Comparison of ENCODE assay signal across 1 cellular context in the genomic region with DNA sequence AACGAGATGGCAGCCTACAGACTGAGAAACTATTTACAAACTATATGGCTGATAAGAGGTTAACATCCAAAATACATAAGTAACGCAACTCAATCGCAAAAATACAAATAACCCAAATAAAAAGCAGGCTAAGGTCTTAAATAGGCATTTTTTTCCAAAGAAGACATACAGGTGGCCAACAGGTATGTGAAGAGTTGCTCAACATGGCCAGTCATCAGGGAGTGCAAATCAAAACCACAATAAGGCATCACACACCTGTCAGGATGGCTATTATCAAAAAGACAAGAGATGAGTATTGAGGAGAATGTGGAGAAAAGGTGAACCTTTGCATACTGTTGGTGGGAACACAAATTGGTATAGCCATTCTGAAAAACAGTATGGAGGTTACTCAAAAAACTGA.
TF ChIP-seq lines count a peak whose summit lies in the region.

No MANE protein-coding gene starts in this region.

TF ChIP-seq in GM23338, 12 proteins besides CTCF, POLR2A, EP300 and RAD21 (continued from another document):
- TF ChIP-seq, protein P1, sequence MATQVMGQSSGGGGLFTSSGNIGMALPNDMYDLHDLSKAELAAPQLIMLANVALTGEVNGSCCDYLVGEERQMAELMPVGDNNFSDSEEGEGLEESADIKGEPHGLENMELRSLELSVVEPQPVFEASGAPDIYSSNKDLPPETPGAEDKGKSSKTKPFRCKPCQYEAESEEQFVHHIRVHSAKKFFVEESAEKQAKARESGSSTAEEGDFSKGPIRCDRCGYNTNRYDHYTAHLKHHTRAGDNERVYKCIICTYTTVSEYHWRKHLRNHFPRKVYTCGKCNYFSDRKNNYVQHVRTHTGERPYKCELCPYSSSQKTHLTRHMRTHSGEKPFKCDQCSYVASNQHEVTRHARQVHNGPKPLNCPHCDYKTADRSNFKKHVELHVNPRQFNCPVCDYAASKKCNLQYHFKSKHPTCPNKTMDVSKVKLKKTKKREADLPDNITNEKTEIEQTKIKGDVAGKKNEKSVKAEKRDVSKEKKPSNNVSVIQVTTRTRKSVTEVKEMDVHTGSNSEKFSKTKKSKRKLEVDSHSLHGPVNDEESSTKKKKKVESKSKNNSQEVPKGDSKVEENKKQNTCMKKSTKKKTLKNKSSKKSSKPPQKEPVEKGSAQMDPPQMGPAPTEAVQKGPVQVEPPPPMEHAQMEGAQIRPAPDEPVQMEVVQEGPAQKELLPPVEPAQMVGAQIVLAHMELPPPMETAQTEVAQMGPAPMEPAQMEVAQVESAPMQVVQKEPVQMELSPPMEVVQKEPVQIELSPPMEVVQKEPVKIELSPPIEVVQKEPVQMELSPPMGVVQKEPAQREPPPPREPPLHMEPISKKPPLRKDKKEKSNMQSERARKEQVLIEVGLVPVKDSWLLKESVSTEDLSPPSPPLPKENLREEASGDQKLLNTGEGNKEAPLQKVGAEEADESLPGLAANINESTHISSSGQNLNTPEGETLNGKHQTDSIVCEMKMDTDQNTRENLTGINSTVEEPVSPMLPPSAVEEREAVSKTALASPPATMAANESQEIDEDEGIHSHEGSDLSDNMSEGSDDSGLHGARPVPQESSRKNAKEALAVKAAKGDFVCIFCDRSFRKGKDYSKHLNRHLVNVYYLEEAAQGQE (IDR thresholded peaks at IDR 0.05; ENCODE audit: unreplicated experiment): no peak
- TF ChIP-seq EZH2phosphoT487 (IDR thresholded peaks at IDR 0.05; ENCODE audit: unreplicated experiment): no peak
- TF ChIP-seq CREB1 (CRISPR knock-in tag; IDR thresholded peaks at IDR 0.05; ENCODE audit: low read depth): no peak
- no peak for TF ChIP-seq STAT1 (IDR thresholded peaks at IDR 0.05; ENCODE audit: unreplicated experiment)
- TF ChIP-seq, protein P2, sequence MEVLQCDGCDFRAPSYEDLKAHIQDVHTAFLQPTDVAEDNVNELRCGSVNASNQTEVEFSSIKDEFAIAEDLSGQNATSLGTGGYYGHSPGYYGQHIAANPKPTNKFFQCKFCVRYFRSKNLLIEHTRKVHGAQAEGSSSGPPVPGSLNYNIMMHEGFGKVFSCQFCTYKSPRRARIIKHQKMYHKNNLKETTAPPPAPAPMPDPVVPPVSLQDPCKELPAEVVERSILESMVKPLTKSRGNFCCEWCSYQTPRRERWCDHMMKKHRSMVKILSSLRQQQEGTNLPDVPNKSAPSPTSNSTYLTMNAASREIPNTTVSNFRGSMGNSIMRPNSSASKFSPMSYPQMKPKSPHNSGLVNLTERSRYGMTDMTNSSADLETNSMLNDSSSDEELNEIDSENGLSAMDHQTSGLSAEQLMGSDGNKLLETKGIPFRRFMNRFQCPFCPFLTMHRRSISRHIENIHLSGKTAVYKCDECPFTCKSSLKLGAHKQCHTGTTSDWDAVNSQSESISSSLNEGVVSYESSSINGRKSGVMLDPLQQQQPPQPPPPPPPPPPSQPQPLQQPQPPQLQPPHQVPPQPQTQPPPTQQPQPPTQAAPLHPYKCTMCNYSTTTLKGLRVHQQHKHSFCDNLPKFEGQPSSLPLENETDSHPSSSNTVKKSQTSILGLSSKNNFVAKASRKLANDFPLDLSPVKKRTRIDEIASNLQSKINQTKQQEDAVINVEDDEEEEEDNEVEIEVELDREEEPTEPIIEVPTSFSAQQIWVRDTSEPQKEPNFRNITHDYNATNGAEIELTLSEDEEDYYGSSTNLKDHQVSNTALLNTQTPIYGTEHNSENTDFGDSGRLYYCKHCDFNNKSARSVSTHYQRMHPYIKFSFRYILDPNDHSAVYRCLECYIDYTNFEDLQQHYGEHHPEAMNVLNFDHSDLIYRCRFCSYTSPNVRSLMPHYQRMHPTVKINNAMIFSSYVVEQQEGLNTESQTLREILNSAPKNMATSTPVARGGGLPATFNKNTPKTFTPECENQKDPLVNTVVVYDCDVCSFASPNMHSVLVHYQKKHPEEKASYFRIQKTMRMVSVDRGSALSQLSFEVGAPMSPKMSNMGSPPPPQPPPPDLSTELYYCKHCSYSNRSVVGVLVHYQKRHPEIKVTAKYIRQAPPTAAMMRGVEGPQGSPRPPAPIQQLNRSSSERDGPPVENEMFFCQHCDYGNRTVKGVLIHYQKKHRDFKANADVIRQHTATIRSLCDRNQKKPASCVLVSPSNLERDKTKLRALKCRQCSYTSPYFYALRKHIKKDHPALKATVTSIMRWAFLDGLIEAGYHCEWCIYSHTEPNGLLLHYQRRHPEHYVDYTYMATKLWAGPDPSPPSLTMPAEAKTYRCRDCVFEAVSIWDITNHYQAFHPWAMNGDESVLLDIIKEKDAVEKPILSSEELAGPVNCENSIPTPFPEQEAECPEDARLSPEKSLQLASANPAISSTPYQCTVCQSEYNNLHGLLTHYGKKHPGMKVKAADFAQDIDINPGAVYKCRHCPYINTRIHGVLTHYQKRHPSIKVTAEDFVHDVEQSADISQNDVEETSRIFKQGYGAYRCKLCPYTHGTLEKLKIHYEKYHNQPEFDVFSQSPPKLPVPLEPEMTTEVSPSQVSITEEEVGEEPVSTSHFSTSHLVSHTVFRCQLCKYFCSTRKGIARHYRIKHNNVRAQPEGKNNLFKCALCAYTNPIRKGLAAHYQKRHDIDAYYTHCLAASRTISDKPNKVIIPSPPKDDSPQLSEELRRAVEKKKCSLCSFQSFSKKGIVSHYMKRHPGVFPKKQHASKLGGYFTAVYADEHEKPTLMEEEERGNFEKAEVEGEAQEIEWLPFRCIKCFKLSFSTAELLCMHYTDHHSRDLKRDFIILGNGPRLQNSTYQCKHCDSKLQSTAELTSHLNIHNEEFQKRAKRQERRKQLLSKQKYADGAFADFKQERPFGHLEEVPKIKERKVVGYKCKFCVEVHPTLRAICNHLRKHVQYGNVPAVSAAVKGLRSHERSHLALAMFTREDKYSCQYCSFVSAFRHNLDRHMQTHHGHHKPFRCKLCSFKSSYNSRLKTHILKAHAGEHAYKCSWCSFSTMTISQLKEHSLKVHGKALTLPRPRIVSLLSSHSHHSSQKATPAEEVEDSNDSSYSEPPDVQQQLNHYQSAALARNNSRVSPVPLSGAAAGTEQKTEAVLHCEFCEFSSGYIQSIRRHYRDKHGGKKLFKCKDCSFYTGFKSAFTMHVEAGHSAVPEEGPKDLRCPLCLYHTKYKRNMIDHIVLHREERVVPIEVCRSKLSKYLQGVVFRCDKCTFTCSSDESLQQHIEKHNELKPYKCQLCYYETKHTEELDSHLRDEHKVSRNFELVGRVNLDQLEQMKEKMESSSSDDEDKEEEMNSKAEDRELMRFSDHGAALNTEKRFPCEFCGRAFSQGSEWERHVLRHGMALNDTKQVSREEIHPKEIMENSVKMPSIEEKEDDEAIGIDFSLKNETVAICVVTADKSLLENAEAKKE (CRISPR knock-in tag; IDR thresholded peaks at IDR 0.05): no peak
- no peak for TF ChIP-seq ZNF331 (CRISPR knock-in tag; IDR thresholded peaks at IDR 0.05; ENCODE audit: low read depth)
- TF ChIP-seq, protein P3, sequence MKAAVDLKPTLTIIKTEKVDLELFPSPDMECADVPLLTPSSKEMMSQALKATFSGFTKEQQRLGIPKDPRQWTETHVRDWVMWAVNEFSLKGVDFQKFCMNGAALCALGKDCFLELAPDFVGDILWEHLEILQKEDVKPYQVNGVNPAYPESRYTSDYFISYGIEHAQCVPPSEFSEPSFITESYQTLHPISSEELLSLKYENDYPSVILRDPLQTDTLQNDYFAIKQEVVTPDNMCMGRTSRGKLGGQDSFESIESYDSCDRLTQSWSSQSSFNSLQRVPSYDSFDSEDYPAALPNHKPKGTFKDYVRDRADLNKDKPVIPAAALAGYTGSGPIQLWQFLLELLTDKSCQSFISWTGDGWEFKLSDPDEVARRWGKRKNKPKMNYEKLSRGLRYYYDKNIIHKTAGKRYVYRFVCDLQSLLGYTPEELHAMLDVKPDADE (IDR thresholded peaks at IDR 0.05): no peak
- no peak for TF ChIP-seq EZH2 (IDR thresholded peaks at IDR 0.05; ENCODE audit: low read depth, unreplicated experiment)
- no peak for TF ChIP-seq POLR2AphosphoS5 (IDR thresholded peaks at IDR 0.05; ENCODE audit: low read depth)
